8 cellular contexts compared by ENCODE assay signal in genomic region chr19:38095411-38096308, GRCh38.
DNase-seq lines count a peak whose midpoint lies in the region; ATAC-seq, FAIRE-seq and TF ChIP-seq lines count a peak whose summit lies in the region.

No MANE protein-coding gene starts in this region.

- TF ChIP-seq CTCF in chondrocyte (IDR thresholded peaks at IDR 0.05): peak; percentile 86

- peak; percentile 40 for FAIRE-seq in GM19239 (lab: Jason Lieb, UNC)

- no peaks in the 10 kb centered on the region for H3K27me3 Mint-ChIP-seq in chondrocyte (ENCODE audit: low read depth)

- no peak overlapping the region for H3K4me3 Mint-ChIP-seq in chondrocyte (ENCODE audit: unreplicated experiment)

- peak; percentile 70 for DNase-seq in A172 (ENCODE audit: low spot score)
- peak; percentile 35 for DNase-seq in GM19239 (ENCODE audit: insufficient read length, low spot score)
- DNase-seq in NCI-H345 (lab: John Stamatoyannopoulos, UW): peak; percentile 79
- peak; percentile 54 for DNase-seq in activated CD4-positive, CD25-positive, alpha-beta regulatory T cell treated with anti-CD3 and anti-CD28 coated beads, Interleukin-2, amount 50 U/mL, for 72 hours
- DNase-seq in chondrocyte (ENCODE audit: low spot score): no peak
- peak; percentile 92 for DNase-seq in left kidney (ENCODE audit: low read depth, low spot score)
- DNase-seq in stimulated activated CD4-positive, alpha-beta T cell treated with anti-CD3 and anti-CD28 coated beads, Interleukin-4, amount 100 ng/mL, for 4 hours: peak; percentile 44 to 45

- no peak for ATAC-seq in GM21381 (IDR thresholded peaks at IDR 0.05; ENCODE audit: unreplicated experiment)

- peaks cover 3% of the 10 kb centered on the region for H3K9me3 Mint-ChIP-seq in chondrocyte (ENCODE audit: low read depth)

- no peak overlapping the region for H3K27ac Mint-ChIP-seq in chondrocyte (ENCODE audit: unreplicated experiment)

- no peaks in the 10 kb centered on the region for H3K4me1 Mint-ChIP-seq in chondrocyte (ENCODE audit: low read depth)

- peaks cover 11% of the 10 kb centered on the region for H3K36me3 Mint-ChIP-seq in chondrocyte (ENCODE audit: low read depth)
